In the genomic region with DNA sequence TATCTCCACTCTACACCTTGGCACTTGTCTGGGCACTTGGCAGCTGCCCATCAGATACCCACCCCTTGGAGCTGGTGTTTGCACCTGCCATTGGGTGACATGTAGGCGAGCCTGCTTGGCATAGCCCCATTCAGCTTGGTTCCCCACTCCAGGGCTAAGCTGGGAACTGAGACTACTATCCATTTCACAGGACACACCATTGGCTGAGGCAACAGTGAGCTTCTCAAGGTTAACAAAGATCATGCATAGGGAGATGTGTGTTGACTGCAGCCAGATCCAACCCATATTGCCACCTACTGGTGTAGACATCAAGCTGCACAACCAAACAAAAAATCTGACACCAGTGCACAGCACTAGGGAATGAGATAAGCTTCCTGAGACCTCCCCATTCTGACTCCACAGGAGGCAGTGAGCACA, we compare ENCODE assay signal across 9 cellular contexts.
DNase-seq lines count a peak whose midpoint lies in the region; ATAC-seq and TF ChIP-seq lines count a peak whose summit lies in the region.
"Had no signal": no experiment of that assay in that cellular context is flagged by ENCODE, and none has a peak within 500 bp of the region (broad histone marks: within the 10 kb centered on the region; RNA-seq: fewer than 3 reads in every experiment).

No MANE protein-coding gene starts in this region.

- no peaks in the 10 kb centered on the region for H3K4me1 ChIP-seq in breast epithelium

- CTCF ChIA-PET in MCF 10A (lab: Yijun Ruan, JAX), result interaction anchor here (0.5 to 3.1 kb wide), 21 partner anchors 10 to 1769 kb away, joined by 3 to 28 read pairs (median 3); no protein-coding TSS in a partner anchor

- H3K9me3 Mint-ChIP-seq in MCF 10A (ENCODE audit: unreplicated experiment) (no peaks in the 10 kb centered on the region), type B pancreatic cell (peaks cover 5% of the 10 kb centered on the region)

- DNase-seq in MCF 10A (ENCODE audit: unreplicated experiment), result peak; percentile 40
- no peak for DNase-seq in breast epithelium (ENCODE audit: low spot score in 2 of 2)
- peak; percentile 19 for DNase-seq in NCI-H460 (ENCODE audit: extremely low read depth, low read depth)
- peak; percentile 10 for DNase-seq in epithelial cell of proximal tubule (ENCODE audit: low read depth)
- no peak for DNase-seq in type B pancreatic cell (ENCODE audit: extremely low spot score, unreplicated experiment)
- DNase-seq in putamen (ENCODE audit: low spot score), result no peak
- no peak for DNase-seq in NCI-H1105 treated with DMSO at 0.1 percent for 48 hours (lab: John Stamatoyannopoulos, UW)

- H3K36me3 ChIP-seq in breast epithelium, result peaks cover 5% of the 10 kb centered on the region

- no peak overlapping the region for H3K4me3 Mint-ChIP-seq in MCF 10A (ENCODE audit: unreplicated experiment)
- no peak overlapping the region for H3K4me3 Mint-ChIP-seq in type B pancreatic cell
- H3K4me3 Mint-ChIP-seq: central memory CD8-positive, alpha-beta T cell had no signal

- H3K4me3 ChIP-seq in breast epithelium (no peak overlapping the region), epithelial cell of proximal tubule (ENCODE audit: low read depth, low read length) (no peak overlapping the region)

- no peak overlapping the region for H3K27ac ChIP-seq in breast epithelium

- H3K9me3 ChIP-seq in breast epithelium, result peaks cover 6 to 9% of the 10 kb centered on the region in 2 donors

- TF ChIP-seq POLR2A in breast epithelium (IDR thresholded peaks at IDR 0.05), result no peak

- no peaks in the 10 kb centered on the region for H3K27me3 ChIP-seq in breast epithelium

- TF ChIP-seq CTCF in MCF 10A (IDR thresholded peaks at IDR 0.05; ENCODE audit: unreplicated experiment) (peak; percentile 53), breast epithelium (IDR thresholded peaks at IDR 0.05) (no peak), epithelial cell of proximal tubule (conservative IDR thresholded peaks at IDR 0.05; ENCODE audit: low read depth, low read length) (peak; percentile 82), type B pancreatic cell (conservative IDR thresholded peaks at IDR 0.05) (peak; percentile 68)

- no peaks in the 10 kb centered on the region for H3K36me3 Mint-ChIP-seq in MCF 10A (ENCODE audit: insufficient read depth, unreplicated experiment)
- H3K36me3 Mint-ChIP-seq in type B pancreatic cell, result peaks cover 8% of the 10 kb centered on the region

- POLR2A ChIA-PET in MCF 10A (lab: Yijun Ruan, JAX), result interaction anchor here (0.8 kb wide), 1 partner anchor 366 kb away, joined by 3 read pairs; no protein-coding TSS in a partner anchor

- BruUV-seq in MCF 10A (replicated peaks; lab: Mats Ljungman, UMichigan), result no TSS peak

- no peaks in the 10 kb centered on the region for H3K4me1 Mint-ChIP-seq in MCF 10A (ENCODE audit: insufficient read depth, unreplicated experiment)
- H3K4me1 Mint-ChIP-seq in type B pancreatic cell (ENCODE audit: unreplicated experiment), result no peaks in the 10 kb centered on the region
- H3K4me1 Mint-ChIP-seq: central memory CD8-positive, alpha-beta T cell had no signal

- ATAC-seq in HG02884 (IDR thresholded peaks at IDR 0.05; ENCODE audit: unreplicated experiment), result peak; percentile 76

- H3K27ac Mint-ChIP-seq in MCF 10A (ENCODE audit: low read depth, unreplicated experiment) (peak overlapping the region; percentile 2), type B pancreatic cell (no peak overlapping the region)

- no peaks in the 10 kb centered on the region for H3K27me3 Mint-ChIP-seq in MCF 10A (ENCODE audit: insufficient read depth, unreplicated experiment)
- no peaks in the 10 kb centered on the region for H3K27me3 Mint-ChIP-seq in type B pancreatic cell
- H3K27me3 Mint-ChIP-seq: central memory CD8-positive, alpha-beta T cell had no signal

- intact Hi-C loops in MCF 10A (cut with micrococcal nuclease), result loop anchor here (1.0 to 5.0 kb wide), 2 partner anchors 834 to 1387 kb away; no protein-coding TSS in a partner anchor
- intact Hi-C loops in breast epithelium (cut with DNase I; ENCODE audit: low total_unique reads), result no loop called here

Comparison
In these comparisons a context has a peak if more than half of its experiments do, and no peak if none do; other contexts are left out.
1. DNase-seq: peak in MCF 10A (single experiment), NCI-H460 (single experiment) and epithelial cell of proximal tubule (single experiment); none in breast epithelium (0 of 2), type B pancreatic cell (single experiment), putamen (single experiment) and NCI-H1105 treated with DMSO at 0.1 percent for 48 hours (single experiment).
2. CTCF ChIP-seq: peak in MCF 10A (single experiment), epithelial cell of proximal tubule (single experiment) and type B pancreatic cell (single experiment); none in breast epithelium (0 of 3).